1 cellular context compared by ENCODE assay signal in the genomic region with DNA sequence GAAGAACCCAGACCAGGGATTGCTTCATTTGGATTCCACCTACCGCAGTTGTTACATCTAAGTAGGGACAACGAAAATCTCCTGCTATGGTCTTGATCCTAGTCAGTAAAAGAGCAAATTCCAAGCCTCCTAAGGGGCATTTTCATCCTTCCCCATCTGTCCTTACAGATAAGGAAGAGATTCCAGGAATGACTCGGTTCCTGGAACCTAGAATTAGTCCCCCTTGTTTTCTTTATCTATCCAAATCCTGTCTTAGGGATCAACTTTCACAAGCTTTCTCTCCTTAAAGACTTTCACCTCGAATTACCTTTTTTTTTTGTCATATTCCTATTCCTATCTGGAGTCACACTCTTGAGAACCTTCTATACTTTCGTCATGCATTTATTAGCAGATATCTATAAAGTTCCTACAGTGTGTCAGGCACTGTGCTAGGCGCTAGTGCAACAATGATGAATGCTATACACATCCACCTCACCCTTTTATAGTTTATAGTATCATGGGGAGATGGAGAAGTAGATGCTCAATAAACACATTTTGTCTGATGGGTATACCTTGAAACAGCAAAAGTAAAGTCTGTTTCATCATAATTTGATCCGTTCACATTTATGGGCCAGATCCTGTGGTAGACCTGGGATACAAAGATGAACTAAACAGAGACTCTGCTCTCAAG.
TF ChIP-seq lines count a peak whose summit lies in the region.

No MANE protein-coding gene starts in this region.

TF ChIP-seq in K562, 482 proteins besides CTCF, POLR2A, EP300 and RAD21 (continued from another document and continues in another):
- TF ChIP-seq, protein P1, sequence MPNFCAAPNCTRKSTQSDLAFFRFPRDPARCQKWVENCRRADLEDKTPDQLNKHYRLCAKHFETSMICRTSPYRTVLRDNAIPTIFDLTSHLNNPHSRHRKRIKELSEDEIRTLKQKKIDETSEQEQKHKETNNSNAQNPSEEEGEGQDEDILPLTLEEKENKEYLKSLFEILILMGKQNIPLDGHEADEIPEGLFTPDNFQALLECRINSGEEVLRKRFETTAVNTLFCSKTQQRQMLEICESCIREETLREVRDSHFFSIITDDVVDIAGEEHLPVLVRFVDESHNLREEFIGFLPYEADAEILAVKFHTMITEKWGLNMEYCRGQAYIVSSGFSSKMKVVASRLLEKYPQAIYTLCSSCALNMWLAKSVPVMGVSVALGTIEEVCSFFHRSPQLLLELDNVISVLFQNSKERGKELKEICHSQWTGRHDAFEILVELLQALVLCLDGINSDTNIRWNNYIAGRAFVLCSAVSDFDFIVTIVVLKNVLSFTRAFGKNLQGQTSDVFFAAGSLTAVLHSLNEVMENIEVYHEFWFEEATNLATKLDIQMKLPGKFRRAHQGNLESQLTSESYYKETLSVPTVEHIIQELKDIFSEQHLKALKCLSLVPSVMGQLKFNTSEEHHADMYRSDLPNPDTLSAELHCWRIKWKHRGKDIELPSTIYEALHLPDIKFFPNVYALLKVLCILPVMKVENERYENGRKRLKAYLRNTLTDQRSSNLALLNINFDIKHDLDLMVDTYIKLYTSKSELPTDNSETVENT (CRISPR knock-in tag; IDR thresholded peaks at IDR 0.05), result no peak
- no peak for TF ChIP-seq GABPB2 (CRISPR knock-in tag; conservative IDR thresholded peaks at IDR 0.05)
- TF ChIP-seq HDAC3 (IDR thresholded peaks at IDR 0.05; ENCODE audit: borderline replicate concordance, partially characterized antibody), result peak; percentile 28
- TF ChIP-seq ZNF134 (CRISPR knock-in tag; conservative IDR thresholded peaks at IDR 0.05), result no peak
- TF ChIP-seq CEBPG (CRISPR knock-in tag; IDR thresholded peaks at IDR 0.05), result no peak
- 0 out of 4 replicates have a peak, but pooled peaks of 1 of the 2 experiments have one; percentile 23 for TF ChIP-seq CEBPG (tag; conservative IDR thresholded peaks at IDR 0.05 in 1 of 2, IDR thresholded peaks at IDR 0.05 in 1 of 2)
- no peak for TF ChIP-seq ZFX (CRISPR knock-in tag; IDR thresholded peaks at IDR 0.05)
- TF ChIP-seq HNRNPH1 (optimal IDR thresholded peaks at IDR 0.05; ENCODE audit: low read depth, low read length), result no peak
- TF ChIP-seq FOXK1 (CRISPR knock-in tag; IDR thresholded peaks at IDR 0.05; ENCODE audit: borderline replicate concordance), result no peak
- no peak for TF ChIP-seq ARHGAP35 (IDR thresholded peaks at IDR 0.05; ENCODE audit: partially characterized antibody)
- TF ChIP-seq, protein P2, sequence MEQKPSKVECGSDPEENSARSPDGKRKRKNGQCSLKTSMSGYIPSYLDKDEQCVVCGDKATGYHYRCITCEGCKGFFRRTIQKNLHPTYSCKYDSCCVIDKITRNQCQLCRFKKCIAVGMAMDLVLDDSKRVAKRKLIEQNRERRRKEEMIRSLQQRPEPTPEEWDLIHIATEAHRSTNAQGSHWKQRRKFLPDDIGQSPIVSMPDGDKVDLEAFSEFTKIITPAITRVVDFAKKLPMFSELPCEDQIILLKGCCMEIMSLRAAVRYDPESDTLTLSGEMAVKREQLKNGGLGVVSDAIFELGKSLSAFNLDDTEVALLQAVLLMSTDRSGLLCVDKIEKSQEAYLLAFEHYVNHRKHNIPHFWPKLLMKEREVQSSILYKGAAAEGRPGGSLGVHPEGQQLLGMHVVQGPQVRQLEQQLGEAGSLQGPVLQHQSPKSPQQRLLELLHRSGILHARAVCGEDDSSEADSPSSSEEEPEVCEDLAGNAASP (IDR thresholded peaks at IDR 0.05), result no peak
- no peak for TF ChIP-seq BRCA1 (IDR thresholded peaks at IDR 0.05)
- no peak for TF ChIP-seq BRCA1 (CRISPR knock-in tag; IDR thresholded peaks at IDR 0.05)
- TF ChIP-seq PTRF (tag; IDR thresholded peaks at IDR 0.05), result no peak
- no peak for TF ChIP-seq ZKSCAN3 (CRISPR knock-in tag; IDR thresholded peaks at IDR 0.05)
- TF ChIP-seq ZBTB17 (CRISPR knock-in tag; IDR thresholded peaks at IDR 0.05), result no peak
- TF ChIP-seq NCOA2 (IDR thresholded peaks at IDR 0.05; ENCODE audit: partially characterized antibody in 2 of 2), result no peak
- TF ChIP-seq, protein P3, sequence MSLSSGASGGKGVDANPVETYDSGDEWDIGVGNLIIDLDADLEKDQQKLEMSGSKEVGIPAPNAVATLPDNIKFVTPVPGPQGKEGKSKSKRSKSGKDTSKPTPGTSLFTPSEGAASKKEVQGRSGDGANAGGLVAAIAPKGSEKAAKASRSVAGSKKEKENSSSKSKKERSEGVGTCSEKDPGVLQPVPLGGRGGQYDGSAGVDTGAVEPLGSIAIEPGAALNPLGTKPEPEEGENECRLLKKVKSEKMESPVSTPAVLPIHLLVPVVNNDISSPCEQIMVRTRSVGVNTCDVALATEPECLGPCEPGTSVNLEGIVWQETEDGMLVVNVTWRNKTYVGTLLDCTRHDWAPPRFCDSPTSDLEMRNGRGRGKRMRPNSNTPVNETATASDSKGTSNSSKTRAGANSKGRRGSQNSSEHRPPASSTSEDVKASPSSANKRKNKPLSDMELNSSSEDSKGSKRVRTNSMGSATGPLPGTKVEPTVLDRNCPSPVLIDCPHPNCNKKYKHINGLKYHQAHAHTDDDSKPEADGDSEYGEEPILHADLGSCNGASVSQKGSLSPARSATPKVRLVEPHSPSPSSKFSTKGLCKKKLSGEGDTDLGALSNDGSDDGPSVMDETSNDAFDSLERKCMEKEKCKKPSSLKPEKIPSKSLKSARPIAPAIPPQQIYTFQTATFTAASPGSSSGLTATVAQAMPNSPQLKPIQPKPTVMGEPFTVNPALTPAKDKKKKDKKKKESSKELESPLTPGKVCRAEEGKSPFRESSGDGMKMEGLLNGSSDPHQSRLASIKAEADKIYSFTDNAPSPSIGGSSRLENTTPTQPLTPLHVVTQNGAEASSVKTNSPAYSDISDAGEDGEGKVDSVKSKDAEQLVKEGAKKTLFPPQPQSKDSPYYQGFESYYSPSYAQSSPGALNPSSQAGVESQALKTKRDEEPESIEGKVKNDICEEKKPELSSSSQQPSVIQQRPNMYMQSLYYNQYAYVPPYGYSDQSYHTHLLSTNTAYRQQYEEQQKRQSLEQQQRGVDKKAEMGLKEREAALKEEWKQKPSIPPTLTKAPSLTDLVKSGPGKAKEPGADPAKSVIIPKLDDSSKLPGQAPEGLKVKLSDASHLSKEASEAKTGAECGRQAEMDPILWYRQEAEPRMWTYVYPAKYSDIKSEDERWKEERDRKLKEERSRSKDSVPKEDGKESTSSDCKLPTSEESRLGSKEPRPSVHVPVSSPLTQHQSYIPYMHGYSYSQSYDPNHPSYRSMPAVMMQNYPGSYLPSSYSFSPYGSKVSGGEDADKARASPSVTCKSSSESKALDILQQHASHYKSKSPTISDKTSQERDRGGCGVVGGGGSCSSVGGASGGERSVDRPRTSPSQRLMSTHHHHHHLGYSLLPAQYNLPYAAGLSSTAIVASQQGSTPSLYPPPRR (CRISPR knock-in tag; IDR thresholded peaks at IDR 0.05; ENCODE audit: borderline replicate concordance), result no peak
- peak; percentile 83 for TF ChIP-seq ZNF354B (CRISPR knock-in tag; IDR thresholded peaks at IDR 0.05)
- TF ChIP-seq GTF2F1 (IDR thresholded peaks at IDR 0.05; ENCODE audit: low read depth, low read length), result no peak
- TF ChIP-seq PCBP1 (IDR thresholded peaks at IDR 0.05; ENCODE audit: low read depth, low read length, poor library complexity, severe bottlenecking), result no peak
- no peak for TF ChIP-seq MYC (IDR thresholded peaks at IDR 0.05; ENCODE audit: low read depth, low read length)
- no peak for TF ChIP-seq MYC (CRISPR knock-in tag; IDR thresholded peaks at IDR 0.05; ENCODE audit: borderline replicate concordance, low read depth)
- TF ChIP-seq HDAC2 (IDR thresholded peaks at IDR 0.05), result peak; percentile 82; the same call in 1 of the 2 replicates
- no peak for TF ChIP-seq ZNF583 (CRISPR knock-in tag; IDR thresholded peaks at IDR 0.05)
- TF ChIP-seq SMARCC2 (IDR thresholded peaks at IDR 0.05; ENCODE audit: low read depth), result peak; percentile 54; the same call in 1 of the 2 replicates
- TF ChIP-seq BRD9 (IDR thresholded peaks at IDR 0.05; ENCODE audit: low read depth, partially characterized antibody), result peak; percentile 30
- TF ChIP-seq FOXP1 (CRISPR knock-in tag; IDR thresholded peaks at IDR 0.05), result no peak
- TF ChIP-seq GATAD2A (IDR thresholded peaks at IDR 0.05), result no peak
- TF ChIP-seq ZNF77 (CRISPR knock-in tag; IDR thresholded peaks at IDR 0.05), result no peak
- TF ChIP-seq HSF4 (CRISPR knock-in tag; IDR thresholded peaks at IDR 0.05; ENCODE audit: borderline replicate concordance), result no peak
- no peak for TF ChIP-seq SMAD3 (CRISPR knock-in tag; conservative IDR thresholded peaks at IDR 0.05)
- TF ChIP-seq XRCC5 (IDR thresholded peaks at IDR 0.05; ENCODE audit: low read depth, low read length), result no peak
- TF ChIP-seq ZNF780A (CRISPR knock-in tag; IDR thresholded peaks at IDR 0.05), result no peak
- TF ChIP-seq, protein P4, sequence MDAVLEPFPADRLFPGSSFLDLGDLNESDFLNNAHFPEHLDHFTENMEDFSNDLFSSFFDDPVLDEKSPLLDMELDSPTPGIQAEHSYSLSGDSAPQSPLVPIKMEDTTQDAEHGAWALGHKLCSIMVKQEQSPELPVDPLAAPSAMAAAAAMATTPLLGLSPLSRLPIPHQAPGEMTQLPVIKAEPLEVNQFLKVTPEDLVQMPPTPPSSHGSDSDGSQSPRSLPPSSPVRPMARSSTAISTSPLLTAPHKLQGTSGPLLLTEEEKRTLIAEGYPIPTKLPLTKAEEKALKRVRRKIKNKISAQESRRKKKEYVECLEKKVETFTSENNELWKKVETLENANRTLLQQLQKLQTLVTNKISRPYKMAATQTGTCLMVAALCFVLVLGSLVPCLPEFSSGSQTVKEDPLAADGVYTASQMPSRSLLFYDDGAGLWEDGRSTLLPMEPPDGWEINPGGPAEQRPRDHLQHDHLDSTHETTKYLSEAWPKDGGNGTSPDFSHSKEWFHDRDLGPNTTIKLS (IDR thresholded peaks at IDR 0.05; ENCODE audit: borderline replicate concordance, low read depth), result no peak
- TF ChIP-seq ZBTB1 (CRISPR knock-in tag; IDR thresholded peaks at IDR 0.05; ENCODE audit: borderline replicate concordance, low read depth), result no peak
- TF ChIP-seq EP400 (IDR thresholded peaks at IDR 0.05), result no peak; the same call in 1 of the 2 replicates
- TF ChIP-seq ZNF165 (CRISPR knock-in tag; IDR thresholded peaks at IDR 0.05; ENCODE audit: borderline replicate concordance), result no peak
- peak; percentile 77 for TF ChIP-seq SMARCA4 (IDR thresholded peaks at IDR 0.05)
- TF ChIP-seq ZNF24 (IDR thresholded peaks at IDR 0.05), result no peak
- no peak for TF ChIP-seq MBD2 (IDR thresholded peaks at IDR 0.05; ENCODE audit: borderline replicate concordance, low read depth)
- TF ChIP-seq ZNF436 (CRISPR knock-in tag; IDR thresholded peaks at IDR 0.05), result no peak
- 0 out of 2 replicates have a peak, but pooled peaks have one; percentile 31 for TF ChIP-seq FOXM1 (IDR thresholded peaks at IDR 0.05; ENCODE audit: low read depth)
- no peak for TF ChIP-seq FOXM1 (CRISPR knock-in tag; IDR thresholded peaks at IDR 0.05; ENCODE audit: low read depth)
- no peak for TF ChIP-seq STAG1 (CRISPR knock-in tag; IDR thresholded peaks at IDR 0.05; ENCODE audit: borderline replicate concordance)
- TF ChIP-seq, protein P5, sequence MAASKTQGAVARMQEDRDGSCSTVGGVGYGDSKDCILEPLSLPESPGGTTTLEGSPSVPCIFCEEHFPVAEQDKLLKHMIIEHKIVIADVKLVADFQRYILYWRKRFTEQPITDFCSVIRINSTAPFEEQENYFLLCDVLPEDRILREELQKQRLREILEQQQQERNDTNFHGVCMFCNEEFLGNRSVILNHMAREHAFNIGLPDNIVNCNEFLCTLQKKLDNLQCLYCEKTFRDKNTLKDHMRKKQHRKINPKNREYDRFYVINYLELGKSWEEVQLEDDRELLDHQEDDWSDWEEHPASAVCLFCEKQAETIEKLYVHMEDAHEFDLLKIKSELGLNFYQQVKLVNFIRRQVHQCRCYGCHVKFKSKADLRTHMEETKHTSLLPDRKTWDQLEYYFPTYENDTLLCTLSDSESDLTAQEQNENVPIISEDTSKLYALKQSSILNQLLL (CRISPR knock-in tag; IDR thresholded peaks at IDR 0.05; ENCODE audit: borderline replicate concordance), result no peak
- TF ChIP-seq ZNF12 (CRISPR knock-in tag; IDR thresholded peaks at IDR 0.05), result no peak
- TF ChIP-seq, protein P6, sequence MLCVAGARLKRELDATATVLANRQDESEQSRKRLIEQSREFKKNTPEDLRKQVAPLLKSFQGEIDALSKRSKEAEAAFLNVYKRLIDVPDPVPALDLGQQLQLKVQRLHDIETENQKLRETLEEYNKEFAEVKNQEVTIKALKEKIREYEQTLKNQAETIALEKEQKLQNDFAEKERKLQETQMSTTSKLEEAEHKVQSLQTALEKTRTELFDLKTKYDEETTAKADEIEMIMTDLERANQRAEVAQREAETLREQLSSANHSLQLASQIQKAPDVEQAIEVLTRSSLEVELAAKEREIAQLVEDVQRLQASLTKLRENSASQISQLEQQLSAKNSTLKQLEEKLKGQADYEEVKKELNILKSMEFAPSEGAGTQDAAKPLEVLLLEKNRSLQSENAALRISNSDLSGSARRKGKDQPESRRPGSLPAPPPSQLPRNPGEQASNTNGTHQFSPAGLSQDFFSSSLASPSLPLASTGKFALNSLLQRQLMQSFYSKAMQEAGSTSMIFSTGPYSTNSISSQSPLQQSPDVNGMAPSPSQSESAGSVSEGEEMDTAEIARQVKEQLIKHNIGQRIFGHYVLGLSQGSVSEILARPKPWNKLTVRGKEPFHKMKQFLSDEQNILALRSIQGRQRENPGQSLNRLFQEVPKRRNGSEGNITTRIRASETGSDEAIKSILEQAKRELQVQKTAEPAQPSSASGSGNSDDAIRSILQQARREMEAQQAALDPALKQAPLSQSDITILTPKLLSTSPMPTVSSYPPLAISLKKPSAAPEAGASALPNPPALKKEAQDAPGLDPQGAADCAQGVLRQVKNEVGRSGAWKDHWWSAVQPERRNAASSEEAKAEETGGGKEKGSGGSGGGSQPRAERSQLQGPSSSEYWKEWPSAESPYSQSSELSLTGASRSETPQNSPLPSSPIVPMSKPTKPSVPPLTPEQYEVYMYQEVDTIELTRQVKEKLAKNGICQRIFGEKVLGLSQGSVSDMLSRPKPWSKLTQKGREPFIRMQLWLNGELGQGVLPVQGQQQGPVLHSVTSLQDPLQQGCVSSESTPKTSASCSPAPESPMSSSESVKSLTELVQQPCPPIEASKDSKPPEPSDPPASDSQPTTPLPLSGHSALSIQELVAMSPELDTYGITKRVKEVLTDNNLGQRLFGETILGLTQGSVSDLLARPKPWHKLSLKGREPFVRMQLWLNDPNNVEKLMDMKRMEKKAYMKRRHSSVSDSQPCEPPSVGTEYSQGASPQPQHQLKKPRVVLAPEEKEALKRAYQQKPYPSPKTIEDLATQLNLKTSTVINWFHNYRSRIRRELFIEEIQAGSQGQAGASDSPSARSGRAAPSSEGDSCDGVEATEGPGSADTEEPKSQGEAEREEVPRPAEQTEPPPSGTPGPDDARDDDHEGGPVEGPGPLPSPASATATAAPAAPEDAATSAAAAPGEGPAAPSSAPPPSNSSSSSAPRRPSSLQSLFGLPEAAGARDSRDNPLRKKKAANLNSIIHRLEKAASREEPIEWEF (CRISPR knock-in tag; IDR thresholded peaks at IDR 0.05), result no peak
